ENCODE assay signal across 23 cellular contexts in the genomic region with DNA sequence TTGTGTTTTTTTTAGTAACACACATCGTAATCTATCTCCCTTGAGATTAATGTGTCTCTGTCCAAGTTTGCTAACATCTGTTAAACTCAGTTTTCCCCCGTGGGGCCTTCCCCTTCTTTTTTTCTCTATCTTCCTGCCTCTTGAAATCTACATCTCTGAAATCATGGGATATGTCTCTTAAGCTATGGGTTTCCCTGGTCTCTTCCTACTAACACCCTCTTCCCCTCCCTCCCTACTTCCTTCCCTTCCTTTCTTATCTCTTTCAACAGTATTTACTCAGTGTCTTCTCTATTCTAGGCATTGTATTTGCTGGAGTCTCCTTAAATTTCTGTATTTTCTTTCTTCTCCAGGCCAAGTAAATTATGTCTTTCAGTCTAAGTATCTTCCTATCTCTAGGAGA. TPM values are rescaled to one million over a fixed set of nuclear protein-coding genes. Genes with fewer than 3 reads are reported as not detected.
"Had no signal": no experiment of that assay in that cellular context is flagged by ENCODE, and none has a peak within 500 bp of the region (broad histone marks: within the 10 kb centered on the region; RNA-seq: fewer than 3 reads in every experiment).

No MANE protein-coding gene starts in this region.

- H3K9me3 Mint-ChIP-seq: activated naive CD4-positive, alpha-beta T cell treated with anti-CD3 and anti-CD28 coated beads, Interleukin-2, amount 50 U/mL, for 72 hours; activated T-helper 1 cell treated with anti-CD3 and anti-CD28 coated beads, Interleukin-12 subunit alpha, Interleukin-12 subunit beta, Interleukin-2, Interleukin-4 antibody, amounts not matched to agents 30 ng/mL and 10 ng/mL and 1 ng/mL, durations not matched to agents 14 hours and 24 hours and 36 hours; memory B cell; naive thymus-derived CD4-positive, alpha-beta T cell; stimulated activated effector memory CD8-positive, alpha-beta T cell treated with anti-CD3 and anti-CD28 coated beads, Interleukin-12 subunit alpha, Interleukin-12 subunit beta, amount 100 ng/mL, for 72 hours; type B pancreatic cell had no signal

- H3K4me3 ChIP-seq: cardiac muscle cell, coronary artery, gastroesophageal sphincter, heart left ventricle, mucosa of descending colon, ovary, psoas muscle, right lobe of liver, stomach had no signal

- DNase-seq: activated CD4-positive, alpha-beta T cell treated with anti-CD3 and anti-CD28 coated beads, Interleukin-2, amount 50 U/mL, for 4 hours; activated gamma-delta T cell treated with Interleukin-2 at 50 U/mL for 16 hours; amniotic stem cell; heart left ventricle; immature natural killer cell; kidney glomerular epithelial cell; naive thymus-derived CD4-positive, alpha-beta T cell; ovary; psoas muscle; right lobe of liver; stimulated activated CD4-positive, alpha-beta T cell treated with anti-CD3 and anti-CD28 coated beads, Interleukin-4, amount 100 ng/mL, for 24 hours; stomach; WERI-Rb-1 had no signal

- H3K4me1 Mint-ChIP-seq: immature natural killer cell; memory B cell; stimulated activated effector memory CD8-positive, alpha-beta T cell treated with anti-CD3 and anti-CD28 coated beads, Interleukin-12 subunit alpha, Interleukin-12 subunit beta, amount 100 ng/mL, for 72 hours had no signal

- H3K4me3 Mint-ChIP-seq: activated T-helper 1 cell treated with anti-CD3 and anti-CD28 coated beads, Interleukin-12 subunit alpha, Interleukin-12 subunit beta, Interleukin-2, Interleukin-4 antibody, amounts not matched to agents 30 ng/mL and 10 ng/mL and 1 ng/mL, durations not matched to agents 14 hours and 24 hours and 36 hours; immature natural killer cell; memory B cell; naive thymus-derived CD4-positive, alpha-beta T cell; stimulated activated effector memory CD8-positive, alpha-beta T cell treated with anti-CD3 and anti-CD28 coated beads, Interleukin-12 subunit alpha, Interleukin-12 subunit beta, amount 100 ng/mL, for 72 hours; type B pancreatic cell had no signal

- H3K36me3 Mint-ChIP-seq: activated naive CD4-positive, alpha-beta T cell treated with anti-CD3 and anti-CD28 coated beads, Interleukin-2, amount 50 U/mL, for 72 hours; immature natural killer cell; memory B cell; naive thymus-derived CD4-positive, alpha-beta T cell; stimulated activated effector memory CD8-positive, alpha-beta T cell treated with anti-CD3 and anti-CD28 coated beads, Interleukin-12 subunit alpha, Interleukin-12 subunit beta, amount 100 ng/mL, for 72 hours; type B pancreatic cell had no signal

- H3K36me3 ChIP-seq: cardiac muscle cell, gastroesophageal sphincter, heart left ventricle, ovary, right lobe of liver, stomach, WERI-Rb-1 had no signal

- H3K9me3 ChIP-seq: gastroesophageal sphincter, heart left ventricle, mucosa of descending colon, ovary, psoas muscle, right lobe of liver, stomach had no signal

- H3K27ac Mint-ChIP-seq: activated naive CD4-positive, alpha-beta T cell treated with anti-CD3 and anti-CD28 coated beads, Interleukin-2, amount 50 U/mL, for 72 hours; activated T-helper 1 cell treated with anti-CD3 and anti-CD28 coated beads, Interleukin-12 subunit alpha, Interleukin-12 subunit beta, Interleukin-2, Interleukin-4 antibody, amounts not matched to agents 30 ng/mL and 10 ng/mL and 1 ng/mL, durations not matched to agents 14 hours and 24 hours and 36 hours; immature natural killer cell; memory B cell; naive thymus-derived CD4-positive, alpha-beta T cell; stimulated activated effector memory CD8-positive, alpha-beta T cell treated with anti-CD3 and anti-CD28 coated beads, Interleukin-12 subunit alpha, Interleukin-12 subunit beta, amount 100 ng/mL, for 72 hours; type B pancreatic cell had no signal

- ATAC-seq: activated naive CD4-positive, alpha-beta T cell treated with anti-CD3 and anti-CD28 coated beads, Interleukin-2, amount 50 U/mL, for 72 hours; gastroesophageal sphincter; naive thymus-derived CD4-positive, alpha-beta T cell; psoas muscle; stimulated activated effector memory CD8-positive, alpha-beta T cell treated with anti-CD3 and anti-CD28 coated beads, Interleukin-12 subunit alpha, Interleukin-12 subunit beta, amount 100 ng/mL, for 72 hours had no signal

- H3K27me3 ChIP-seq: cardiac muscle cell, gastroesophageal sphincter, heart left ventricle, ovary, right lobe of liver, stomach had no signal

- H3K27ac ChIP-seq: cardiac muscle cell, coronary artery, gastroesophageal sphincter, heart left ventricle, ovary, psoas muscle, right lobe of liver, WERI-Rb-1 had no signal

- H3K4me1 ChIP-seq: psoas muscle had no signal

RNA-seq across cellular contexts. Expression of a gene that starts 27.6 kb away (rescaled TPM):
- total RNA-seq: activated naive CD4-positive, alpha-beta T cell treated with anti-CD3 and anti-CD28 coated beads, Interleukin-2, amount 50 U/mL, for 72 hours; activated T-helper 1 cell treated with anti-CD3 and anti-CD28 coated beads, Interleukin-12 subunit alpha, Interleukin-12 subunit beta, Interleukin-2, Interleukin-4 antibody, amounts not matched to agents 30 ng/mL and 10 ng/mL and 1 ng/mL, durations not matched to agents 14 hours and 24 hours and 36 hours; T-helper 2 cell treated with Interferon-gamma antibody and Interleukin-4, amounts not matched to agents 100 ng/mL and 5 ng/mL, for 36 hours had no signal
- polyA plus RNA-seq: naive thymus-derived CD4-positive, alpha-beta T cell had no signal
